ENCODE assay signal across 2 cellular contexts in genomic region chr14:96285667-96286066, GRCh38.
TF ChIP-seq lines count a peak whose summit lies in the region.

No MANE protein-coding gene starts in this region.

TF ChIP-seq in liver, 16 proteins besides CTCF, POLR2A, EP300 and RAD21:
- TF ChIP-seq NR2F2 (IDR thresholded peaks at IDR 0.05) (no peak), TAF1 (conservative IDR thresholded peaks at IDR 0.05) (peak; percentile 17), GABPA (IDR thresholded peaks at IDR 0.05 in 1 of 2, conservative IDR thresholded peaks at IDR 0.05 in 1 of 2) (no peak), SP1 (IDR thresholded peaks at IDR 0.05) (no peak), RXRA (IDR thresholded peaks at IDR 0.05) (no peak), HNF4A (conservative IDR thresholded peaks at IDR 0.05) (no peak), ATF3 (IDR thresholded peaks at IDR 0.05) (no peak), FOXA2 (IDR thresholded peaks at IDR 0.05) (no peak), JUND (IDR thresholded peaks at IDR 0.05) (no peak), YY1 (IDR thresholded peaks at IDR 0.05) (peak; percentile 58), FOXA1 (IDR thresholded peaks at IDR 0.05) (no peak)
- TF ChIP-seq, protein P1, sequence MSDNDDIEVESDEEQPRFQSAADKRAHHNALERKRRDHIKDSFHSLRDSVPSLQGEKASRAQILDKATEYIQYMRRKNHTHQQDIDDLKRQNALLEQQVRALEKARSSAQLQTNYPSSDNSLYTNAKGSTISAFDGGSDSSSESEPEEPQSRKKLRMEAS (IDR thresholded peaks at IDR 0.05) = no peak
- TF ChIP-seq, protein P2, sequence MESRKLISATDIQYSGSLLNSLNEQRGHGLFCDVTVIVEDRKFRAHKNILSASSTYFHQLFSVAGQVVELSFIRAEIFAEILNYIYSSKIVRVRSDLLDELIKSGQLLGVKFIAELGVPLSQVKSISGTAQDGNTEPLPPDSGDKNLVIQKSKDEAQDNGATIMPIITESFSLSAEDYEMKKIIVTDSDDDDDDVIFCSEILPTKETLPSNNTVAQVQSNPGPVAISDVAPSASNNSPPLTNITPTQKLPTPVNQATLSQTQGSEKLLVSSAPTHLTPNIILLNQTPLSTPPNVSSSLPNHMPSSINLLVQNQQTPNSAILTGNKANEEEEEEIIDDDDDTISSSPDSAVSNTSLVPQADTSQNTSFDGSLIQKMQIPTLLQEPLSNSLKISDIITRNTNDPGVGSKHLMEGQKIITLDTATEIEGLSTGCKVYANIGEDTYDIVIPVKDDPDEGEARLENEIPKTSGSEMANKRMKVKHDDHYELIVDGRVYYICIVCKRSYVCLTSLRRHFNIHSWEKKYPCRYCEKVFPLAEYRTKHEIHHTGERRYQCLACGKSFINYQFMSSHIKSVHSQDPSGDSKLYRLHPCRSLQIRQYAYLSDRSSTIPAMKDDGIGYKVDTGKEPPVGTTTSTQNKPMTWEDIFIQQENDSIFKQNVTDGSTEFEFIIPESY (IDR thresholded peaks at IDR 0.05) = no peak

TF ChIP-seq in HepG2, 621 proteins besides CTCF, POLR2A, EP300 and RAD21:
- TF ChIP-seq ZNF292 (CRISPR knock-in tag; IDR thresholded peaks at IDR 0.05; ENCODE audit: borderline replicate concordance, low read depth) (no peak), ARNT2 (CRISPR knock-in tag; IDR thresholded peaks at IDR 0.05; ENCODE audit: low read depth) (no peak), SMARCE1 (IDR thresholded peaks at IDR 0.05; ENCODE audit: borderline replicate concordance) (no peak), ZNF660 (CRISPR knock-in tag; IDR thresholded peaks at IDR 0.05; ENCODE audit: borderline replicate concordance, low read depth) (no peak), ZBTB4 (CRISPR knock-in tag; IDR thresholded peaks at IDR 0.05; ENCODE audit: borderline replicate concordance) (no peak), ZNF75D (CRISPR knock-in tag; IDR thresholded peaks at IDR 0.05; ENCODE audit: borderline replicate concordance) (no peak), ZNF709 (CRISPR knock-in tag; IDR thresholded peaks at IDR 0.05) (no peak), ZBTB34 (CRISPR knock-in tag; IDR thresholded peaks at IDR 0.05) (no peak), KLF15 (CRISPR knock-in tag; IDR thresholded peaks at IDR 0.05; ENCODE audit: borderline replicate concordance) (no peak), U2AF2 (IDR thresholded peaks at IDR 0.05; ENCODE audit: low read depth, low read length) (no peak), MAFG (CRISPR knock-in tag; IDR thresholded peaks at IDR 0.05) (no peak), KDM5A (IDR thresholded peaks at IDR 0.05; ENCODE audit: borderline replicate concordance, low read length) (no peak), PRMT3 (CRISPR knock-in tag; IDR thresholded peaks at IDR 0.05; ENCODE audit: borderline replicate concordance, low read depth) (no peak), MEF2D (CRISPR knock-in tag; IDR thresholded peaks at IDR 0.05) (no peak)
- TF ChIP-seq, protein P3, sequence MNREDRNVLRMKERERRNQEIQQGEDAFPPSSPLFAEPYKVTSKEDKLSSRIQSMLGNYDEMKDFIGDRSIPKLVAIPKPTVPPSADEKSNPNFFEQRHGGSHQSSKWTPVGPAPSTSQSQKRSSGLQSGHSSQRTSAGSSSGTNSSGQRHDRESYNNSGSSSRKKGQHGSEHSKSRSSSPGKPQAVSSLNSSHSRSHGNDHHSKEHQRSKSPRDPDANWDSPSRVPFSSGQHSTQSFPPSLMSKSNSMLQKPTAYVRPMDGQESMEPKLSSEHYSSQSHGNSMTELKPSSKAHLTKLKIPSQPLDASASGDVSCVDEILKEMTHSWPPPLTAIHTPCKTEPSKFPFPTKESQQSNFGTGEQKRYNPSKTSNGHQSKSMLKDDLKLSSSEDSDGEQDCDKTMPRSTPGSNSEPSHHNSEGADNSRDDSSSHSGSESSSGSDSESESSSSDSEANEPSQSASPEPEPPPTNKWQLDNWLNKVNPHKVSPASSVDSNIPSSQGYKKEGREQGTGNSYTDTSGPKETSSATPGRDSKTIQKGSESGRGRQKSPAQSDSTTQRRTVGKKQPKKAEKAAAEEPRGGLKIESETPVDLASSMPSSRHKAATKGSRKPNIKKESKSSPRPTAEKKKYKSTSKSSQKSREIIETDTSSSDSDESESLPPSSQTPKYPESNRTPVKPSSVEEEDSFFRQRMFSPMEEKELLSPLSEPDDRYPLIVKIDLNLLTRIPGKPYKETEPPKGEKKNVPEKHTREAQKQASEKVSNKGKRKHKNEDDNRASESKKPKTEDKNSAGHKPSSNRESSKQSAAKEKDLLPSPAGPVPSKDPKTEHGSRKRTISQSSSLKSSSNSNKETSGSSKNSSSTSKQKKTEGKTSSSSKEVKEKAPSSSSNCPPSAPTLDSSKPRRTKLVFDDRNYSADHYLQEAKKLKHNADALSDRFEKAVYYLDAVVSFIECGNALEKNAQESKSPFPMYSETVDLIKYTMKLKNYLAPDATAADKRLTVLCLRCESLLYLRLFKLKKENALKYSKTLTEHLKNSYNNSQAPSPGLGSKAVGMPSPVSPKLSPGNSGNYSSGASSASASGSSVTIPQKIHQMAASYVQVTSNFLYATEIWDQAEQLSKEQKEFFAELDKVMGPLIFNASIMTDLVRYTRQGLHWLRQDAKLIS (CRISPR knock-in tag; IDR thresholded peaks at IDR 0.05) = no peak
- TF ChIP-seq, protein P4, sequence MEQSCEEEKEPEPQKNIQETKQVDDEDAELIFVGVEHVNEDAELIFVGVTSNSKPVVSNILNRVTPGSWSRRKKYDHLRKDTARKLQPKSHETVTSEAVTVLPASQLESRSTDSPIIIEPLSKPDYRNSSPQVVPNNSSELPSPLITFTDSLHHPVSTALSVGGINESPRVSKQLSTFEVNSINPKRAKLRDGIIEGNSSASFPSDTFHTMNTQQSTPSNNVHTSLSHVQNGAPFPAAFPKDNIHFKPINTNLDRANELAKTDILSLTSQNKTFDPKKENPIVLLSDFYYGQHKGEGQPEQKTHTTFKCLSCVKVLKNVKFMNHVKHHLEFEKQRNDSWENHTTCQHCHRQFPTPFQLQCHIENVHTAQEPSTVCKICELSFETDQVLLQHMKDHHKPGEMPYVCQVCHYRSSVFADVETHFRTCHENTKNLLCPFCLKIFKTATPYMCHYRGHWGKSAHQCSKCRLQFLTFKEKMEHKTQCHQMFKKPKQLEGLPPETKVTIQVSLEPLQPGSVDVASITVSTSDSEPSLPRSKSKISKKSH (CRISPR knock-in tag; IDR thresholded peaks at IDR 0.05; ENCODE audit: borderline replicate concordance) = no peak
- TF ChIP-seq, protein P5, sequence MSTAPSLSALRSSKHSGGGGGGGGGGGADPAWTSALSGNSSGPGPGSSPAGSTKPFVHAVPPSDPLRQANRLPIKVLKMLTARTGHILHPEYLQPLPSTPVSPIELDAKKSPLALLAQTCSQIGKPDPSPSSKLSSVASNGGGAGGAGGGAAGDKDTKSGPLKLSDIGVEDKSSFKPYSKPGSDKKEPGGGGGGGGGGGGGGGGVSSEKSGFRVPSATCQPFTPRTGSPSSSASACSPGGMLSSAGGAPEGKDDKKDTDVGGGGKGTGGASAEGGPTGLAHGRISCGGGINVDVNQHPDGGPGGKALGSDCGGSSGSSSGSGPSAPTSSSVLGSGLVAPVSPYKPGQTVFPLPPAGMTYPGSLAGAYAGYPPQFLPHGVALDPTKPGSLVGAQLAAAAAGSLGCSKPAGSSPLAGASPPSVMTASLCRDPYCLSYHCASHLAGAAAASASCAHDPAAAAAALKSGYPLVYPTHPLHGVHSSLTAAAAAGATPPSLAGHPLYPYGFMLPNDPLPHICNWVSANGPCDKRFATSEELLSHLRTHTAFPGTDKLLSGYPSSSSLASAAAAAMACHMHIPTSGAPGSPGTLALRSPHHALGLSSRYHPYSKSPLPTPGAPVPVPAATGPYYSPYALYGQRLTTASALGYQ (CRISPR knock-in tag; IDR thresholded peaks at IDR 0.05) = no peak
